In the genomic region with DNA sequence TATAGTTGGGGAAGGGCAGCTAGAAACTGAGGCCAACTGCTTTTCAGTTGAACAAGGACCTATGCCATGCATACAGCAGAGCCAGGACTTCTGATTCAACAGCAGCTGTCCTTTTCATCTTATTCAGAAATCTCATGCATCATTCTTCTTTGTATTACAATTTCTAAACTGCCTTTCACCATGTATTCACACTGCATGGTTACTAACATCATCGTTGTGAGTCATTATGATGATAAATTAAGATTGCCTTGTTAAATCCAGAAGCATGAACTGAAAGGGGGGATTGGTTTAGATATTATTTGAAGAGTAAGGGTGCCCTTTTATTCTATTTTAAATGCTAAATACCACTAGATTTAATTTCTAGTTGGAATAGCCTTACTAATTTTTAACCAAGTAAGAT, we compare ENCODE assay signal across 1 cellular context.
TF ChIP-seq lines count a peak whose summit lies in the region.

No MANE protein-coding gene starts in this region.

TF ChIP-seq in A549, 52 proteins besides CTCF, POLR2A, EP300 and RAD21 (continued from another document):
- no peak for TF ChIP-seq PHF8 (IDR thresholded peaks at IDR 0.05; ENCODE audit: borderline replicate concordance, low read depth)
- no peak for TF ChIP-seq HOXB5 (CRISPR knock-in tag; IDR thresholded peaks at IDR 0.05)
- no peak for TF ChIP-seq HOXA7 (CRISPR knock-in tag; IDR thresholded peaks at IDR 0.05)
- TF ChIP-seq KDM1A (IDR thresholded peaks at IDR 0.05; ENCODE audit: low read depth): no peak
